1 cellular context compared by ENCODE assay signal in genomic region chr1:234607091-234608025, GRCh38.
TF ChIP-seq lines count a peak whose summit lies in the region.

No MANE protein-coding gene starts in this region.

TF ChIP-seq in HCT116, 20 proteins besides CTCF, POLR2A, EP300 and RAD21 (continued from another document):
- no peak for TF ChIP-seq ELF1 (IDR thresholded peaks at IDR 0.05; ENCODE audit: borderline replicate concordance, low read depth)
- TF ChIP-seq JUND (IDR thresholded peaks at IDR 0.05) = no peak
